Comparison of ENCODE assay signal across 15 cellular contexts in the genomic region with DNA sequence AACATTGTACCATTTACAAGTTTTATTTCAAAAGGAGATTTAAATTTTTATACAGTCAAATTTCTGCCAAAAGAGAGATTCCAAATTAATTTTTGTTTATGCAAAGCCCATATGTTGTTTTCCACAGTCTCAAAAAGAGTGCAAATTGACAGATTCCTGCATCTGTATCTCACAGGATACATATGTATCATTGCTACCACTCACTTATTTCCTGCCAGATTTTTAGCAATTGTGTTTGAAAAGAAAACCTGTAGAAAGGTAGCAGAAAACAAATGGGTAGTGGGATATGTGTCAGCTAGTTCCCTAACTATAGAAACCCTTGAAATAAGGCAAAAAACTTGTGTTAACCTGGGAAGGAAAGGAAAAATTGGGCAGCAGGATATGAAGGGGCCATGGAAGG.
"Had no signal": no experiment of that assay in that cellular context is flagged by ENCODE, and none has a peak within 500 bp of the region (broad histone marks: within the 10 kb centered on the region; RNA-seq: fewer than 3 reads in every experiment).

No MANE protein-coding gene starts in this region.

- H3K27ac Mint-ChIP-seq: memory B cell; naive thymus-derived CD4-positive, alpha-beta T cell had no signal

- H3K36me3 Mint-ChIP-seq: memory B cell had no signal

- H3K4me3 Mint-ChIP-seq: memory B cell; naive thymus-derived CD4-positive, alpha-beta T cell had no signal

- DNase-seq: dorsolateral prefrontal cortex; effector CD4-positive, alpha-beta T cell; effector memory CD4-positive, alpha-beta T cell; foreskin keratinocyte; heart left ventricle; hippocampal formation; left cardiac atrium; left lung; left ventricle myocardium superior; lower lobe of right lung; mammary epithelial cell; mesendoderm; midbrain; naive thymus-derived CD4-positive, alpha-beta T cell had no signal

- H3K4me1 Mint-ChIP-seq: memory B cell had no signal

- H3K9me3 Mint-ChIP-seq: memory B cell had no signal

- H3K27me3 Mint-ChIP-seq: naive thymus-derived CD4-positive, alpha-beta T cell had no signal
